Comparison of ENCODE assay signal across 9 cellular contexts in the genomic region with DNA sequence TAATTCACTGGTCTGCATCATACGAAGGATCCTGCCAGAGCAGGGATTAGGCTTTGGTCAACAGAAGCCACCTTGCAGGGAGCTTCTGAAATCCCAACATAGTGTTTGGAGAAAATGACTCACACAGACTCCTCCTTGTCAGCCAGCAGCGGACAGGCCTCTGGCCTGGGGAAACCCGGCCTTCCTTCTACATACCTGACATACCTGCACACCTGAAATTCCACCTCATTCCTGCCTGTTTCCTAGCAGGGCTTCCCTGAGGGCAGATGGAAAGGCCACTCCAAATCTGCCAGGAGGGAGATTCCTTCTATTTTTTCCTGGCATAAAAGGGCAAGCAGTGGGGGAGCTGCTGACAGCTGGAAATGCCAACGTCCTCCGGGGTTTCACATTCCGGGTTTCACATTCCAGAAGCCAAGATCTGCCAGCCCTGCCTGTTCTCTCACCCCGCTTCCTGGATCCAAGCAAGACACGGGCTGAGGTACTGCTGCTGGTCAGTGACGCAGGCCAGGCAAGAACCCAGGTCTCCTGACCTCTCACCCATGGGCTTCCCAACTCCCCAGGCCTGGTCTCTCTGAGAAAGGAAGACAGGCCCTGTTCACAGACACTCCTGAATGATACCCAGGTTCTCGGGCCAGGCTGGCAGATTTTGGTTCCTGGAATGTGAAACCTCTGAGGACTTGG. TPM values are rescaled to one million over a fixed set of nuclear protein-coding genes. Genes with fewer than 3 reads are reported as not detected.
DNase-seq lines count a peak whose midpoint lies in the region; ATAC-seq and TF ChIP-seq lines count a peak whose summit lies in the region.
"Had no signal": no experiment of that assay in that cellular context is flagged by ENCODE, and none has a peak within 500 bp of the region (broad histone marks: within the 10 kb centered on the region; RNA-seq: fewer than 3 reads in every experiment).

No MANE protein-coding gene starts in this region.

- WGBS in HUES64: 51% methylated on average over 10 of the region's 10 CpGs

- DNase-seq in breast epithelium (ENCODE audit: low spot score in 2 of 2): peak; percentile 72 to 93
- peak; percentile 71 for DNase-seq in iPS-NIHi7 (ENCODE audit: extremely low spot score)
- DNase-seq in stimulated activated CD4-positive, alpha-beta T cell treated with anti-CD3 and anti-CD28 coated beads, Interleukin-4, amount 100 ng/mL, for 4 hours: no peak
- no peak for DNase-seq in cerebellum (ENCODE audit: low spot score)
- DNase-seq in mucosa of descending colon: no peak

- H3K4me1 ChIP-seq in HUES64 (ENCODE audit: insufficient read depth, low read length) (peaks cover 19% of the 10 kb centered on the region; the same call in 1 of the 2 replicates), breast epithelium (peaks cover 0 to 13% of the 10 kb centered on the region in 2 donors), skeletal muscle tissue (ENCODE audit: control insufficient read depth in 3 of 3, insufficient read depth in 3 of 3, low read length in 3 of 3) (peaks cover 19 to 50% (median 22%) of the 10 kb centered on the region in 3 donors), mucosa of descending colon (ENCODE audit: low read depth) (no peaks in the 10 kb centered on the region)

- intact Hi-C loops in breast epithelium (cut with DNase I; ENCODE audit: low total_unique reads) (no loop called here), mucosa of descending colon (cut with DNase I, micrococcal nuclease) (no loop called here)

- H3K4me3 ChIP-seq in HUES64 (ENCODE audit: low read length) (no peak overlapping the region), breast epithelium (peak overlapping the region in 1 of 3 donors; percentile 4), skeletal muscle tissue (ENCODE audit: low read length in 3 of 3) (peak overlapping the region in 2 of 3 donors; percentile 7 to 13), mucosa of descending colon (no peak overlapping the region)

- H3K9ac ChIP-seq in HUES64 (ENCODE audit: low read depth, low read length): no peak overlapping the region
- H3K9ac ChIP-seq in skeletal muscle tissue (ENCODE audit: low read depth in 1 of 3, low read length in 3 of 3): peak overlapping the region in 1 of 3 donors; percentile 23

- no peak for TF ChIP-seq CTCF in breast epithelium (IDR thresholded peaks at IDR 0.05)
- no peak for TF ChIP-seq CTCF in mucosa of descending colon (IDR thresholded peaks at IDR 0.05)

- no peaks in the 10 kb centered on the region for H3K36me3 ChIP-seq in HUES64 (ENCODE audit: insufficient read depth, low read length)
- no peaks in the 10 kb centered on the region for H3K36me3 ChIP-seq in breast epithelium
- H3K36me3 ChIP-seq in skeletal muscle tissue (ENCODE audit: control insufficient read depth in 3 of 3, insufficient read depth in 3 of 3, low read length in 3 of 3): no peaks in the 10 kb centered on the region
- no peaks in the 10 kb centered on the region for H3K36me3 ChIP-seq in mucosa of descending colon (ENCODE audit: low read depth)

- ATAC-seq in HG02798 (IDR thresholded peaks at IDR 0.05; ENCODE audit: poor library complexity, unreplicated experiment) (no peak), mucosa of descending colon (no peak)

- no peaks in the 10 kb centered on the region for H3K27me3 ChIP-seq in HUES64 (ENCODE audit: insufficient read depth, low read length)
- no peaks in the 10 kb centered on the region for H3K27me3 ChIP-seq in breast epithelium
- H3K27me3 ChIP-seq in skeletal muscle tissue (ENCODE audit: control insufficient read depth in 3 of 3, insufficient read depth in 3 of 3, low read length in 3 of 3): peaks cover 0 to 19% (median 9%) of the 10 kb centered on the region in 3 donors

- H3K27ac ChIP-seq in HUES64 (ENCODE audit: low read depth, low read length): peak overlapping the region; percentile 64
- H3K27ac ChIP-seq in breast epithelium: peak overlapping the region; percentile 84 to 88
- H3K27ac ChIP-seq in skeletal muscle tissue (ENCODE audit: low read depth, low read length): peak overlapping the region; percentile 41

- TF ChIP-seq POLR2A in breast epithelium (IDR thresholded peaks at IDR 0.05): no peak

- H3K9me3 ChIP-seq in HUES64 (ENCODE audit: insufficient read depth, low read depth, low read length) (no peaks in the 10 kb centered on the region), breast epithelium (no peaks in the 10 kb centered on the region), skeletal muscle tissue (ENCODE audit: control insufficient read depth in 3 of 3, low read length in 3 of 3) (no peaks in the 10 kb centered on the region), mucosa of descending colon (no peaks in the 10 kb centered on the region)

RNA-seq across cellular contexts. Expression of a gene that starts 18.2 kb away (rescaled TPM):
- polyA plus RNA-seq in HUES64 (2013, experiment 1 of 2): not detected
- not detected for polyA plus RNA-seq in HUES64 (2013, experiment 2 of 2)
- not detected for total RNA-seq in breast epithelium
- not detected for total RNA-seq in skeletal muscle tissue
- not detected for total RNA-seq in cerebellum
- total RNA-seq in mucosa of descending colon: not detected
- total RNA-seq: osteoblast had no signal

Comparison
In these comparisons a context has a peak if more than half of its experiments do, and no peak if none do; other contexts are left out.
1. H3K4me3 ChIP-seq: peak in skeletal muscle tissue (2 of 3); none in HUES64 (single experiment) and mucosa of descending colon (single experiment).
2. DNase-seq: peak in breast epithelium (2 of 2) and iPS-NIHi7 (single experiment); none in stimulated activated CD4-positive, alpha-beta T cell treated with anti-CD3 and anti-CD28 coated beads, Interleukin-4, amount 100 ng/mL, for 4 hours (0 of 2), cerebellum (single experiment) and mucosa of descending colon (0 of 3).
3. Peak in every context shown above with its lines, with median percentiles within 50 percentile points of each other: H3K27ac ChIP-seq.